ENCODE assay signal across 21 cellular contexts in genomic region chr2:152037711-152038110, GRCh38.
DNase-seq lines count a peak whose midpoint lies in the region; ATAC-seq, FAIRE-seq and TF ChIP-seq lines count a peak whose summit lies in the region.
"Had no signal": no experiment of that assay in that cellular context is flagged by ENCODE, and none has a peak within 500 bp of the region (broad histone marks: within the 10 kb centered on the region; RNA-seq: fewer than 3 reads in every experiment).

No MANE protein-coding gene starts in this region.

- intact Hi-C loops in HepG2 (cut with micrococcal nuclease; ENCODE audit: unreplicated experiment) (loop anchor here (1.0 to 10.0 kb wide), 7 partner anchors 79 to 1247 kb away; partner anchors contain the start of genes FMNL2 and STAM2), right lobe of liver (cut with DNase I) (loop anchor here in 1 of 2 donors (10.0 kb wide), 1 partner anchor 597 kb away; no protein-coding TSS in a partner anchor), left colon (cut with DNase I, micrococcal nuclease) (loop anchor here in 1 of 2 donors (5.0 to 10.0 kb wide), 2 partner anchors 135 to 587 kb away; no protein-coding TSS in a partner anchor), posterior cingulate gyrus (cut with DNase I) (loop anchor here (1.0 to 10.0 kb wide), 5 partner anchors 57 to 1481 kb away; partner anchors contain the start of genes CACNB4 and STAM2)

- CTCF ChIA-PET in HepG2 (lab: Yijun Ruan, JAX; ENCODE audit: low intra/inter-chr PET ratio, low total read pairs), result interaction anchor here (1.3 to 1.7 kb wide), 4 partner anchors 78 to 1481 kb away, joined by 4 to 6 read pairs (median 6); no protein-coding TSS in a partner anchor

- no TSS peak for BruUV-seq in HepG2 (replicated peaks; lab: Mats Ljungman, UMichigan)

- H3K79me2 ChIP-seq in HepG2 (ENCODE audit: insufficient read depth, low read length), result no peaks in the 10 kb centered on the region

- no peak overlapping the region for H3K9ac ChIP-seq in HepG2 (ENCODE audit: insufficient read depth, low read depth, low read length)
- H3K9ac ChIP-seq: KMS-11 had no signal

- no peaks in the 10 kb centered on the region for H4K20me1 ChIP-seq in HepG2 (ENCODE audit: insufficient read depth, low read length)

- no peak overlapping the region for H3K4me2 ChIP-seq in HepG2 (ENCODE audit: low read depth, low read length)
- H3K4me2 ChIP-seq: A549, KMS-11 had no signal

- POLR2A ChIA-PET in HepG2 (lab: Yijun Ruan, JAX), result interaction anchor here (1.9 kb wide), 1 partner anchor 138 kb away, joined by 4 read pairs; the partner anchor contains the start of gene STAM2

- TF ChIP-seq EP300 in HepG2 (IDR thresholded peaks at IDR 0.05; ENCODE audit: low read depth in 2 of 2, low read length in 2 of 2) (no peak), HepG2 (CRISPR knock-in tag; IDR thresholded peaks at IDR 0.05; ENCODE audit: borderline replicate concordance) (no peak)

- TF ChIP-seq CTCF in HepG2 (CRISPR knock-in tag; IDR thresholded peaks at IDR 0.05) (no peak), right lobe of liver (IDR thresholded peaks at IDR 0.05) (no peak)

- in situ Hi-C loops in HepG2 (cut with HindIII; ENCODE audit: extremely low pct_ligation_motif_present, low pct_unique_long_range_greater_than_20kb), result loop anchor here (10.0 to 25.0 kb wide), 3 partner anchors 137 to 1450 kb away; partner anchors contain the start of genes RPRM and STAM2

- no peak overlapping the region for H2AFZ ChIP-seq in HepG2 (ENCODE audit: low read length)

- H3K4me1 ChIP-seq in HepG2 (ENCODE audit: insufficient read depth, low read length) (no peaks in the 10 kb centered on the region), right lobe of liver (no peaks in the 10 kb centered on the region)
- H3K4me1 ChIP-seq: A549 had no signal

- TF ChIP-seq POLR2A in HepG2 (IDR thresholded peaks at IDR 0.05; ENCODE audit: insufficient read depth in 1 of 2, low read depth in 2 of 2, low read length in 2 of 2) (no peak), right lobe of liver (IDR thresholded peaks at IDR 0.05) (no peak)

- no peak for TF ChIP-seq RAD21 in HepG2 (CRISPR knock-in tag; IDR thresholded peaks at IDR 0.05)

- H3K36me3 ChIP-seq in HepG2 (replicated peaks in 1 of 2; ENCODE audit: control insufficient read depth in 1 of 2, insufficient read depth in 2 of 2, low read length in 2 of 2) (no peaks in the 10 kb centered on the region), right lobe of liver (no peaks in the 10 kb centered on the region)
- H3K36me3 ChIP-seq: Peyer's patch had no signal

- no peaks in the 10 kb centered on the region for H3K9me3 ChIP-seq in HepG2 (ENCODE audit: low read length)
- no peaks in the 10 kb centered on the region for H3K9me3 ChIP-seq in right lobe of liver
- H3K9me3 ChIP-seq: A549, Peyer's patch had no signal

- peaks cover 2 to 30% of the 10 kb centered on the region in 2 experiments; a peak in 3 of 5 replicates for H3K27me3 ChIP-seq in HepG2 (ENCODE audit: control insufficient read depth in 1 of 2, insufficient read depth in 2 of 2, low read length in 2 of 2)
- no peaks in the 10 kb centered on the region for H3K27me3 ChIP-seq in right lobe of liver
- H3K27me3 ChIP-seq: Peyer's patch had no signal

- no peak for DNase-seq in HepG2 (ENCODE audit: low spot score)
- DNase-seq in right lobe of liver, result no peak
- DNase-seq in left colon, result peak; percentile 43 to 49
- DNase-seq in posterior cingulate gyrus, result peak in 9 of 10 donors; percentile 21 to 91 (median 53)
- DNase-seq in HuH-7 (ENCODE audit: low spot score), result no peak
- DNase-seq in NCI-H510A treated with DMSO at 0.1 percent for 48 hours (lab: John Stamatoyannopoulos, UW), result no peak
- no peak for DNase-seq in NCI-H82 treated with DMSO at 0.1 percent for 48 hours (lab: John Stamatoyannopoulos, UW; ENCODE audit: unreplicated experiment)
- DNase-seq: activated CD4-positive, alpha-beta T cell treated with anti-CD3 and anti-CD28 coated beads, Interleukin-2, amount 10 ng/mL, durations not matched to agents 24 days and 14 days; activated naive CD4-positive, alpha-beta T cell; HCEC 1CT; NCI-H1092 treated with DMSO at 0.1 percent for 48 hours; NCI-H82 had no signal

- no peak overlapping the region for H3K4me3 ChIP-seq in HepG2 (replicated peaks in 1 of 3; ENCODE audit: insufficient read depth in 1 of 3, low read depth in 2 of 3, low read length in 3 of 3)
- no peak overlapping the region for H3K4me3 ChIP-seq in right lobe of liver
- H3K4me3 ChIP-seq: A549, Peyer's patch had no signal

- 13% methylated on average over 4 of the region's 4 CpGs for WGBS in HepG2 (ENCODE audit: low lambda C conversion rate)
- 82% methylated on average over 4 of the region's 4 CpGs for WGBS in right lobe of liver (ENCODE audit: insufficient coverage, low coverage, low lambda C conversion rate, missing lambda C conversion rate)

- H3K27ac ChIP-seq in HepG2 (ENCODE audit: extremely low read length, insufficient read depth, low read length) (no peak overlapping the region), right lobe of liver (no peak overlapping the region)
- H3K27ac ChIP-seq: A549, C4-2B, epithelial cell of prostate, KMS-11 had no signal

- FAIRE-seq in HepG2 (lab: Jason Lieb, UNC), result no peak
- FAIRE-seq: A549, astrocyte, islet of Langerhans had no signal

- ATAC-seq in HepG2 (peak; percentile 42), right lobe of liver (no peak), left colon (no peak), GM18520 (IDR thresholded peaks at IDR 0.05; ENCODE audit: unreplicated experiment) (no peak)
- ATAC-seq: stimulated activated effector memory CD8-positive, alpha-beta T cell treated with anti-CD3 and anti-CD28 coated beads, Interleukin-12 subunit alpha, Interleukin-12 subunit beta, amount 100 ng/mL, for 72 hours had no signal

TF ChIP-seq in HepG2, 621 proteins besides CTCF, POLR2A, EP300 and RAD21:
- no peak for TF ChIP-seq ZNF775 (CRISPR knock-in tag; IDR thresholded peaks at IDR 0.05; ENCODE audit: borderline replicate concordance)
TF ChIP-seq in HepG2: peak in this region for 0.

Comparison
In these comparisons a context has a peak if more than half of its experiments do, and no peak if none do; other contexts are left out.
1. DNase-seq: peak in left colon (2 of 2) and posterior cingulate gyrus (9 of 10); none in HepG2 (single experiment), right lobe of liver (0 of 3), HuH-7 (single experiment), NCI-H510A treated with DMSO at 0.1 percent for 48 hours (single experiment) and NCI-H82 treated with DMSO at 0.1 percent for 48 hours (single experiment).